Comparison of ENCODE assay signal across 1 cellular context in genomic region chr2:190319557-190320498, GRCh38.
TF ChIP-seq lines count a peak whose summit lies in the region.

A gene with protein sequence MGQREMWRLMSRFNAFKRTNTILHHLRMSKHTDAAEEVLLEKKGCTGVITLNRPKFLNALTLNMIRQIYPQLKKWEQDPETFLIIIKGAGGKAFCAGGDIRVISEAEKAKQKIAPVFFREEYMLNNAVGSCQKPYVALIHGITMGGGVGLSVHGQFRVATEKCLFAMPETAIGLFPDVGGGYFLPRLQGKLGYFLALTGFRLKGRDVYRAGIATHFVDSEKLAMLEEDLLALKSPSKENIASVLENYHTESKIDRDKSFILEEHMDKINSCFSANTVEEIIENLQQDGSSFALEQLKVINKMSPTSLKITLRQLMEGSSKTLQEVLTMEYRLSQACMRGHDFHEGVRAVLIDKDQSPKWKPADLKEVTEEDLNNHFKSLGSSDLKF (minus strand): TSS chr2:190319826. CDS start chr2:190319750, 76 bp downstream.

TF ChIP-seq in HepG2, 621 proteins besides CTCF, POLR2A, EP300 and RAD21 (continued from another document and continues in another):
- TF ChIP-seq ZNF784 (CRISPR knock-in tag; IDR thresholded peaks at IDR 0.05; ENCODE audit: borderline replicate concordance) (peak; percentile 73; the same call in 1 of the 2 replicates), ZKSCAN8 (CRISPR knock-in tag; IDR thresholded peaks at IDR 0.05; ENCODE audit: borderline replicate concordance) (no peak; the same call in none of the 2 replicates), HNF1B (CRISPR knock-in tag; IDR thresholded peaks at IDR 0.05) (peak; percentile 96), NONO (IDR thresholded peaks at IDR 0.05) (no peak), NONO (CRISPR knock-in tag; conservative IDR thresholded peaks at IDR 0.05) (peak; percentile 99), ZNF510 (CRISPR knock-in tag; IDR thresholded peaks at IDR 0.05; ENCODE audit: low read depth) (peak; percentile 96), FOXO1 (CRISPR knock-in tag; IDR thresholded peaks at IDR 0.05) (peak; percentile 89), ZFP36L2 (CRISPR knock-in tag; IDR thresholded peaks at IDR 0.05) (0 out of 2 replicates have a peak, but pooled peaks have one; percentile 78), NFE2L1 (CRISPR knock-in tag; IDR thresholded peaks at IDR 0.05; ENCODE audit: borderline replicate concordance) (no peak), CREM (IDR thresholded peaks at IDR 0.05) (peak; percentile 93), CREM (CRISPR knock-in tag; IDR thresholded peaks at IDR 0.05) (no peak), ZNF207 (IDR thresholded peaks at IDR 0.05; ENCODE audit: borderline replicate concordance) (no peak), ZNF326 (CRISPR knock-in tag; IDR thresholded peaks at IDR 0.05; ENCODE audit: borderline replicate concordance) (no peak), ZHX2 (IDR thresholded peaks at IDR 0.05; ENCODE audit: low read depth) (peak; percentile 86), ZHX2 (CRISPR knock-in tag; IDR thresholded peaks at IDR 0.05; ENCODE audit: borderline replicate concordance) (no peak), PRDM10 (CRISPR knock-in tag; IDR thresholded peaks at IDR 0.05; ENCODE audit: low read depth) (peak; percentile 50), ZNF275 (CRISPR knock-in tag; IDR thresholded peaks at IDR 0.05; ENCODE audit: borderline replicate concordance) (no peak), ONECUT2 (CRISPR knock-in tag; IDR thresholded peaks at IDR 0.05) (no peak), ZNF367 (CRISPR knock-in tag; IDR thresholded peaks at IDR 0.05; ENCODE audit: borderline replicate concordance) (no peak; the same call in 1 of the 2 replicates), ZNF766 (CRISPR knock-in tag; IDR thresholded peaks at IDR 0.05; ENCODE audit: borderline replicate concordance) (no peak), KDM4B (CRISPR knock-in tag; IDR thresholded peaks at IDR 0.05) (peak; percentile 80; the same call in 1 of the 2 replicates), ZBTB21 (CRISPR knock-in tag; IDR thresholded peaks at IDR 0.05) (no peak), ARNT2 (CRISPR knock-in tag; IDR thresholded peaks at IDR 0.05; ENCODE audit: low read depth) (peak; percentile 17; the same call in 1 of the 2 replicates), NFKBIZ (CRISPR knock-in tag; IDR thresholded peaks at IDR 0.05) (peak; percentile 80), ZNF816 (CRISPR knock-in tag; IDR thresholded peaks at IDR 0.05; ENCODE audit: borderline replicate concordance) (peak; percentile 34; the same call in 1 of the 2 replicates), ZNF761 (CRISPR knock-in tag; conservative IDR thresholded peaks at IDR 0.05) (no peak)
- TF ChIP-seq, protein P1, sequence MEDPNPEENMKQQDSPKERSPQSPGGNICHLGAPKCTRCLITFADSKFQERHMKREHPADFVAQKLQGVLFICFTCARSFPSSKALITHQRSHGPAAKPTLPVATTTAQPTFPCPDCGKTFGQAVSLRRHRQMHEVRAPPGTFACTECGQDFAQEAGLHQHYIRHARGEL (CRISPR knock-in tag; IDR thresholded peaks at IDR 0.05): no peak
- TF ChIP-seq, protein P2, sequence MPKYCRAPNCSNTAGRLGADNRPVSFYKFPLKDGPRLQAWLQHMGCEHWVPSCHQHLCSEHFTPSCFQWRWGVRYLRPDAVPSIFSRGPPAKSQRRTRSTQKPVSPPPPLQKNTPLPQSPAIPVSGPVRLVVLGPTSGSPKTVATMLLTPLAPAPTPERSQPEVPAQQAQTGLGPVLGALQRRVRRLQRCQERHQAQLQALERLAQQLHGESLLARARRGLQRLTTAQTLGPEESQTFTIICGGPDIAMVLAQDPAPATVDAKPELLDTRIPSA (CRISPR knock-in tag; IDR thresholded peaks at IDR 0.05; ENCODE audit: borderline replicate concordance): no peak
- TF ChIP-seq, protein P3, sequence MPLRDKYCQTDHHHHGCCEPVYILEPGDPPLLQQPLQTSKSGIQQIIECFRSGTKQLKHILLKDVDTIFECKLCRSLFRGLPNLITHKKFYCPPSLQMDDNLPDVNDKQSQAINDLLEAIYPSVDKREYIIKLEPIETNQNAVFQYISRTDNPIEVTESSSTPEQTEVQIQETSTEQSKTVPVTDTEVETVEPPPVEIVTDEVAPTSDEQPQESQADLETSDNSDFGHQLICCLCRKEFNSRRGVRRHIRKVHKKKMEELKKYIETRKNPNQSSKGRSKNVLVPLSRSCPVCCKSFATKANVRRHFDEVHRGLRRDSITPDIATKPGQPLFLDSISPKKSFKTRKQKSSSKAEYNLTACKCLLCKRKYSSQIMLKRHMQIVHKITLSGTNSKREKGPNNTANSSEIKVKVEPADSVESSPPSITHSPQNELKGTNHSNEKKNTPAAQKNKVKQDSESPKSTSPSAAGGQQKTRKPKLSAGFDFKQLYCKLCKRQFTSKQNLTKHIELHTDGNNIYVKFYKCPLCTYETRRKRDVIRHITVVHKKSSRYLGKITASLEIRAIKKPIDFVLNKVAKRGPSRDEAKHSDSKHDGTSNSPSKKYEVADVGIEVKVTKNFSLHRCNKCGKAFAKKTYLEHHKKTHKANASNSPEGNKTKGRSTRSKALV (CRISPR knock-in tag; IDR thresholded peaks at IDR 0.05): peak; percentile 46; the same call in 1 of the 2 replicates
- TF ChIP-seq, protein P4, sequence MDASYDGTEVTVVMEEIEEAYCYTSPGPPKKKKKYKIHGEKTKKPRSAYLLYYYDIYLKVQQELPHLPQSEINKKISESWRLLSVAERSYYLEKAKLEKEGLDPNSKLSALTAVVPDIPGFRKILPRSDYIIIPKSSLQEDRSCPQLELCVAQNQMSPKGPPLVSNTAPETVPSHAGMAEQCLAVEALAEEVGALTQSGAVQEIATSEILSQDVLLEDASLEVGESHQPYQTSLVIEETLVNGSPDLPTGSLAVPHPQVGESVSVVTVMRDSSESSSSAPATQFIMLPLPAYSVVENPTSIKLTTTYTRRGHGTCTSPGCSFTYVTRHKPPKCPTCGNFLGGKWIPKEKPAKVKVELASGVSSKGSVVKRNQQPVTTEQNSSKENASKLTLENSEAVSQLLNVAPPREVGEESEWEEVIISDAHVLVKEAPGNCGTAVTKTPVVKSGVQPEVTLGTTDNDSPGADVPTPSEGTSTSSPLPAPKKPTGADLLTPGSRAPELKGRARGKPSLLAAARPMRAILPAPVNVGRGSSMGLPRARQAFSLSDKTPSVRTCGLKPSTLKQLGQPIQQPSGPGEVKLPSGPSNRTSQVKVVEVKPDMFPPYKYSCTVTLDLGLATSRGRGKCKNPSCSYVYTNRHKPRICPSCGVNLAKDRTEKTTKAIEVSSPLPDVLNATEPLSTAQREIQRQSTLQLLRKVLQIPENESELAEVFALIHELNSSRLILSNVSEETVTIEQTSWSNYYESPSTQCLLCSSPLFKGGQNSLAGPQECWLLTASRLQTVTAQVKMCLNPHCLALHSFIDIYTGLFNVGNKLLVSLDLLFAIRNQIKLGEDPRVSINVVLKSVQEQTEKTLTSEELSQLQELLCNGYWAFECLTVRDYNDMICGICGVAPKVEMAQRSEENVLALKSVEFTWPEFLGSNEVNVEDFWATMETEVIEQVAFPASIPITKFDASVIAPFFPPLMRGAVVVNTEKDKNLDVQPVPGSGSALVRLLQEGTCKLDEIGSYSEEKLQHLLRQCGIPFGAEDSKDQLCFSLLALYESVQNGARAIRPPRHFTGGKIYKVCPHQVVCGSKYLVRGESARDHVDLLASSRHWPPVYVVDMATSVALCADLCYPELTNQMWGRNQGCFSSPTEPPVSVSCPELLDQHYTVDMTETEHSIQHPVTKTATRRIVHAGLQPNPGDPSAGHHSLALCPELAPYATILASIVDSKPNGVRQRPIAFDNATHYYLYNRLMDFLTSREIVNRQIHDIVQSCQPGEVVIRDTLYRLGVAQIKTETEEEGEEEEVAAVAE (CRISPR knock-in tag; IDR thresholded peaks at IDR 0.05; ENCODE audit: borderline replicate concordance): peak; percentile 93; the same call in 1 of the 2 replicates
- TF ChIP-seq, protein P5, sequence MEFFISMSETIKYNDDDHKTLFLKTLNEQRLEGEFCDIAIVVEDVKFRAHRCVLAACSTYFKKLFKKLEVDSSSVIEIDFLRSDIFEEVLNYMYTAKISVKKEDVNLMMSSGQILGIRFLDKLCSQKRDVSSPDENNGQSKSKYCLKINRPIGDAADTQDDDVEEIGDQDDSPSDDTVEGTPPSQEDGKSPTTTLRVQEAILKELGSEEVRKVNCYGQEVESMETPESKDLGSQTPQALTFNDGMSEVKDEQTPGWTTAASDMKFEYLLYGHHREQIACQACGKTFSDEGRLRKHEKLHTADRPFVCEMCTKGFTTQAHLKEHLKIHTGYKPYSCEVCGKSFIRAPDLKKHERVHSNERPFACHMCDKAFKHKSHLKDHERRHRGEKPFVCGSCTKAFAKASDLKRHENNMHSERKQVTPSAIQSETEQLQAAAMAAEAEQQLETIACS (CRISPR knock-in tag; IDR thresholded peaks at IDR 0.05): no peak
